ENCODE assay signal across 22 cellular contexts in genomic region chr1:160022330-160023310, GRCh38. TPM values are rescaled to one million over a fixed set of nuclear protein-coding genes. Genes with fewer than 3 reads are reported as not detected.
DNase-seq lines count a peak whose midpoint lies in the region; TF ChIP-seq lines count a peak whose summit lies in the region.
"Had no signal": no experiment of that assay in that cellular context is flagged by ENCODE, and none has a peak within 500 bp of the region (broad histone marks: within the 10 kb centered on the region; RNA-seq: fewer than 3 reads in every experiment).

No MANE protein-coding gene starts in this region.

- TF ChIP-seq CTCF in fibroblast of the aortic adventitia (IDR thresholded peaks at IDR 0.05; ENCODE audit: insufficient read depth, low read length) (no peak), smooth muscle cell (IDR thresholded peaks at IDR 0.05; ENCODE audit: borderline replicate concordance, insufficient read depth, poor library complexity, severe bottlenecking) (no peak), right atrium auricular region (IDR thresholded peaks at IDR 0.05) (no peak), adrenal gland (IDR thresholded peaks at IDR 0.05) (no peak)

- TF ChIP-seq POLR2A in adrenal gland (IDR thresholded peaks at IDR 0.05): no peak

- H3K9ac ChIP-seq in smooth muscle cell (ENCODE audit: low read depth): no peak overlapping the region

- H3F3A ChIP-seq in smooth muscle cell (ENCODE audit: low read depth): peaks cover 16% of the 10 kb centered on the region

- DNase-seq in EH (ENCODE audit: low read depth) (peak; percentile 71), M059J (ENCODE audit: low read depth) (peak; percentile 85), RPMI8226 (peak; percentile 32), fibroblast of the aortic adventitia (ENCODE audit: low read depth) (peak; percentile 7), smooth muscle cell (lab: John Stamatoyannopoulos, UW; ENCODE audit: unreplicated experiment) (no peak), right atrium auricular region (ENCODE audit: low spot score) (no peak), adrenal gland (no peak)
- DNase-seq: activated CD4-positive, alpha-beta T cell treated with anti-CD3 and anti-CD28 coated beads for 36 hours; CD4-positive, CD25-positive, alpha-beta regulatory T cell; endodermal cell; H7; heart left ventricle; Kasumi-1; left ventricle myocardium inferior; NCI-H1417 treated with DMSO at 0.1 percent for 48 hours; NCI-H446; posterior cingulate gyrus; stimulated activated naive B cell treated with anti-CD40 and anti-IgM and Interleukin-4, amounts not matched to agents 10 μg/mL and 1 μg/mL and 100 μg/mL, for 72 hours had no signal

- no peaks in the 10 kb centered on the region for H4K20me1 ChIP-seq in smooth muscle cell (ENCODE audit: low read depth)

- H3K9me3 ChIP-seq in smooth muscle cell (replicated peaks; ENCODE audit: low read depth) (no peaks in the 10 kb centered on the region), right atrium auricular region (no peaks in the 10 kb centered on the region), adrenal gland (replicated peaks in 1 of 3) (no peaks in the 10 kb centered on the region)
- H3K9me3 ChIP-seq: heart left ventricle, left ventricle myocardium inferior had no signal

- H3K4me3 ChIP-seq in fibroblast of the aortic adventitia (ENCODE audit: low read depth, low read length) (no peak overlapping the region), smooth muscle cell (no peak overlapping the region), right atrium auricular region (no peak overlapping the region), adrenal gland (no peak overlapping the region)
- H3K4me3 ChIP-seq: heart left ventricle, left ventricle myocardium inferior had no signal

- H3K27me3 ChIP-seq in smooth muscle cell (ENCODE audit: low read depth): peaks cover 6% of the 10 kb centered on the region
- no peaks in the 10 kb centered on the region for H3K27me3 ChIP-seq in right atrium auricular region
- no peaks in the 10 kb centered on the region for H3K27me3 ChIP-seq in adrenal gland
- H3K27me3 ChIP-seq: heart left ventricle had no signal

- H3K27ac ChIP-seq in smooth muscle cell (ENCODE audit: low read depth) (no peak overlapping the region), right atrium auricular region (no peak overlapping the region), adrenal gland (no peak overlapping the region)
- H3K27ac ChIP-seq: left ventricle myocardium inferior had no signal

- intact Hi-C loops in adrenal gland (cut with DNase I): no loop called here

- no peaks in the 10 kb centered on the region for H3K79me2 ChIP-seq in smooth muscle cell (ENCODE audit: low read depth)

- WGBS in smooth muscle cell (ENCODE audit: low lambda C conversion rate): 72% methylated on average over 6 of the region's 6 CpGs
- WGBS in adrenal gland, 4 donors: 48 to 70% (median 59%) methylated on average over 6 of the region's 6 CpGs

- H3K36me3 ChIP-seq in smooth muscle cell (ENCODE audit: low read depth) (no peaks in the 10 kb centered on the region), right atrium auricular region (no peaks in the 10 kb centered on the region), adrenal gland (replicated peaks in 1 of 2) (no peaks in the 10 kb centered on the region)
- H3K36me3 ChIP-seq: left ventricle myocardium inferior had no signal

- no peak overlapping the region for H2AFZ ChIP-seq in smooth muscle cell (ENCODE audit: low read depth)

- peaks cover 6% of the 10 kb centered on the region for H3K4me1 ChIP-seq in smooth muscle cell (ENCODE audit: low read depth)
- peaks cover 0 to 17% of the 10 kb centered on the region in 2 donors for H3K4me1 ChIP-seq in right atrium auricular region
- H3K4me1 ChIP-seq in adrenal gland (replicated peaks in 1 of 2): peaks cover 0 to 18% of the 10 kb centered on the region in 2 donors

- no peak overlapping the region for H3K4me2 ChIP-seq in smooth muscle cell

RNA-seq across cellular contexts. Expression of gene PIGM, which starts 9.2 kb away (rescaled TPM):
- 3.4 and 4.0 TPM in 2 replicates for total RNA-seq in M059J (2014; rRNA removed; shearing (Covaris generic))
- total RNA-seq in fibroblast of the aortic adventitia (ENCODE audit: low replicate concordance) (3.3 and 7.7 TPM in 2 replicates), smooth muscle cell (4.7 and 5.2 TPM in 2 replicates), right atrium auricular region (1 to 10 TPM; 2.4 to 3.2 TPM), adrenal gland (1 to 10 TPM; 5.3 to 9.4 (median 7.4) TPM)
- polyA plus RNA-seq in smooth muscle cell (2.9 and 3.0 TPM in 2 replicates), adrenal gland (1 to 10 TPM; 3.0 to 9.4 (median 3.5) TPM)

RNA-seq across cellular contexts. Expression of gene KCNJ10, which starts 47.3 kb away (rescaled TPM):
- total RNA-seq in M059J (2014; rRNA removed; shearing (Covaris generic)): not detected in 2 replicates
- total RNA-seq in fibroblast of the aortic adventitia (ENCODE audit: low replicate concordance) (not detected in 2 replicates), smooth muscle cell (not detected in 2 replicates), right atrium auricular region (under 1 TPM in 1 of 2 donors, not detected in 1; 0.20 TPM), adrenal gland (under 1 TPM in 2 of 8 donors, not detected in 6; 0.19 to 0.32 TPM)
- polyA plus RNA-seq in smooth muscle cell (not detected in 2 replicates), adrenal gland (under 1 TPM in 2 of 3 donors, not detected in 1; 0.13 TPM)
- total RNA-seq: activated T-helper 2 cell treated with anti-CD3 and anti-CD28 coated beads, Interferon-gamma antibody, Interleukin-2, Interleukin-4, amounts not matched to agents 10 μg/mL and 5 μg/mL and 100 μg/mL, durations not matched to agents 14 hours and 24 hours and 36 hours; CD4-positive, CD25-positive, alpha-beta regulatory T cell; H7; left ventricle myocardium inferior; mononuclear cell; Right ventricle myocardium inferior had no signal
- polyA plus RNA-seq: CD4-positive, CD25-positive, alpha-beta regulatory T cell; neural cell had no signal

RNA-seq across cellular contexts. Expression of gene KCNJ9, which starts 58.7 kb away (rescaled TPM):
- not detected in 2 replicates for total RNA-seq in M059J (2014; rRNA removed; shearing (Covaris generic))
- 0.08 TPM in 1 of 2 replicates, not detected in the other for total RNA-seq in fibroblast of the aortic adventitia (ENCODE audit: low replicate concordance)
- total RNA-seq in smooth muscle cell: not detected in 2 replicates
- polyA plus RNA-seq in smooth muscle cell: not detected in 2 replicates
- total RNA-seq in right atrium auricular region: under 1 TPM in 1 of 2 donors, not detected in 1; 0.08 TPM
- total RNA-seq in adrenal gland: 1 to 10 TPM in 1 of 8 donors, under 1 TPM in 1, not detected in 6; 0.14 to 1.1 TPM
- polyA plus RNA-seq in adrenal gland: under 1 TPM; 0.16 to 0.24 (median 0.20) TPM
- total RNA-seq: activated T-helper 2 cell treated with anti-CD3 and anti-CD28 coated beads, Interferon-gamma antibody, Interleukin-2, Interleukin-4, amounts not matched to agents 10 μg/mL and 5 μg/mL and 100 μg/mL, durations not matched to agents 14 hours and 24 hours and 36 hours; CD4-positive, CD25-positive, alpha-beta regulatory T cell; endodermal cell; H7; mononuclear cell; Right ventricle myocardium inferior had no signal

Comparison
In these comparisons a context has a peak if more than half of its experiments do, and no peak if none do; other contexts are left out.
1. DNase-seq: peak in EH (single experiment), M059J (single experiment), RPMI8226 (single experiment) and fibroblast of the aortic adventitia (single experiment); none in smooth muscle cell (single experiment), right atrium auricular region (single experiment) and adrenal gland (0 of 7).